In genomic region chr6:111256646-111257045, GRCh38 we compare ENCODE assay signal across 15 cellular contexts.
DNase-seq lines count a peak whose midpoint lies in the region; ATAC-seq and TF ChIP-seq lines count a peak whose summit lies in the region.
"Had no signal": no experiment of that assay in that cellular context is flagged by ENCODE, and none has a peak within 500 bp of the region (broad histone marks: within the 10 kb centered on the region; RNA-seq: fewer than 3 reads in every experiment).

No MANE protein-coding gene starts in this region.

- H3K79me2 ChIP-seq in PC-3 (ENCODE audit: low read length) (peaks cover 21% of the 10 kb centered on the region), GM23248 (ENCODE audit: insufficient read depth) (peaks cover 18% of the 10 kb centered on the region)

- H4K20me1 ChIP-seq in PC-3 (ENCODE audit: low read length) = no peaks in the 10 kb centered on the region
- no peaks in the 10 kb centered on the region for H4K20me1 ChIP-seq in GM23248 (ENCODE audit: insufficient read depth)

- POLR2A ChIA-PET in GM10248 (lab: Yijun Ruan, JAX) = no interaction called here
- POLR2A ChIA-PET in PC-3 (lab: Charles Lee; ENCODE audit: unreplicated experiment) = no interaction called here

- H3K9ac ChIP-seq in PC-3 (ENCODE audit: low read length) (no peak overlapping the region), GM23248 (no peak overlapping the region)

- peak; percentile 5 for DNase-seq in AG08395 (ENCODE audit: low spot score)
- no peak for DNase-seq in GM10248 (ENCODE audit: extremely low spot score)
- peak; percentile 19 for DNase-seq in PC-3
- peak; percentile 53 for DNase-seq in fibroblast of the aortic adventitia (ENCODE audit: low read depth)
- no peak for DNase-seq in HT-29 (ENCODE audit: low spot score)
- no peak for DNase-seq in GM23248
- no peak for DNase-seq in dorsolateral prefrontal cortex
- DNase-seq in ovary = no peak
- DNase-seq: amniotic stem cell; Caco-2; effector memory CD4-positive, alpha-beta T cell; hippocampal formation; NCI-H1092 treated with DMSO at 0.1 percent for 48 hours; stimulated activated CD4-positive, alpha-beta T cell treated with anti-CD3 and anti-CD28 coated beads, Interleukin-4, amount 100 ng/mL, for 1 hour; stomach had no signal

- peak; percentile 36 for TF ChIP-seq CTCF in GM10248 (IDR thresholded peaks at IDR 0.05; ENCODE audit: control extremely low read depth, extremely low read depth, low read depth, missing control alignments)
- TF ChIP-seq CTCF in PC-3 (conservative IDR thresholded peaks at IDR 0.05; ENCODE audit: low read depth, low read length) = peak; percentile 38; the same call in 1 of the 2 replicates
- peak; percentile 31 for TF ChIP-seq CTCF in fibroblast of the aortic adventitia (IDR thresholded peaks at IDR 0.05; ENCODE audit: insufficient read depth, low read length)
- TF ChIP-seq CTCF in dorsolateral prefrontal cortex (IDR thresholded peaks at IDR 0.05 in 54 of 56, conservative IDR thresholded peaks at IDR 0.05 in 2 of 56; ENCODE audit: low read depth in 1 of 56, partially characterized antibody in 56 of 56) = no peak
- no peak for TF ChIP-seq CTCF in ovary (IDR thresholded peaks at IDR 0.05)

- CTCF ChIA-PET in GM10248 (lab: Yijun Ruan, JAX) = interaction anchor here (1.0 to 1.2 kb wide), 2 partner anchors 238 to 386 kb away, joined by 3 to 4 read pairs; no protein-coding TSS in a partner anchor
- CTCF ChIA-PET in PC-3 (lab: Charles Lee) = no interaction called here

- no peak for ATAC-seq in PC-3

- TF ChIP-seq EP300 in ovary (IDR thresholded peaks at IDR 0.05) = no peak

- no peaks in the 10 kb centered on the region for H3F3A ChIP-seq in PC-3 (ENCODE audit: low read length, unreplicated experiment)
- no peaks in the 10 kb centered on the region for H3F3A ChIP-seq in GM23248 (ENCODE audit: insufficient read depth)

- in situ Hi-C loops in GM23248 (cut with MboI) = no loop called here

- no peaks in the 10 kb centered on the region; the same call in 1 of the 2 replicates for H3K4me1 ChIP-seq in PC-3 (ENCODE audit: insufficient read depth, low read length)
- H3K4me1 ChIP-seq in GM23248 (ENCODE audit: insufficient read depth) = peaks cover 11% of the 10 kb centered on the region; the same call in 1 of the 2 replicates
- peaks cover 8% of the 10 kb centered on the region for H3K4me1 ChIP-seq in ovary (ENCODE audit: insufficient read depth)

- no peaks in the 10 kb centered on the region for H3K9me3 ChIP-seq in PC-3 (ENCODE audit: low read length)
- H3K9me3 ChIP-seq in GM23248 (ENCODE audit: low read depth) = no peaks in the 10 kb centered on the region
- H3K9me3 ChIP-seq in ovary = no peaks in the 10 kb centered on the region
- H3K9me3 ChIP-seq: Caco-2, stomach had no signal

- TF ChIP-seq POLR2A in ovary (IDR thresholded peaks at IDR 0.05) = no peak

- H3K9me2 ChIP-seq in PC-3 (replicated peaks; ENCODE audit: low read length) (no peaks in the 10 kb centered on the region), GM23248 (ENCODE audit: insufficient read depth) (no peaks in the 10 kb centered on the region)

- H3K4me2 ChIP-seq in PC-3 (ENCODE audit: low read length) = no peak overlapping the region
- H3K4me2 ChIP-seq in GM23248 (ENCODE audit: unreplicated experiment) = no peak overlapping the region

- H3K4me3 ChIP-seq in PC-3 (ENCODE audit: low read length) (no peak overlapping the region), fibroblast of the aortic adventitia (ENCODE audit: low read depth, low read length) (no peak overlapping the region), GM23248 (no peak overlapping the region), dorsolateral prefrontal cortex (no peak overlapping the region), ovary (no peak overlapping the region)
- H3K4me3 ChIP-seq: stomach had no signal

- H2AFZ ChIP-seq in PC-3 (ENCODE audit: low read length) = no peak overlapping the region
- no peak overlapping the region for H2AFZ ChIP-seq in GM23248

- H3K27ac ChIP-seq in PC-3 (ENCODE audit: low read length) (no peak overlapping the region), GM23248 (no peak overlapping the region), dorsolateral prefrontal cortex (no peak overlapping the region), ovary (no peak overlapping the region)
- H3K27ac ChIP-seq: stomach had no signal

- H3K36me3 ChIP-seq in PC-3 (ENCODE audit: low read depth, low read length) (no peaks in the 10 kb centered on the region), GM23248 (ENCODE audit: low read depth) (no peaks in the 10 kb centered on the region), ovary (no peaks in the 10 kb centered on the region)
- H3K36me3 ChIP-seq: stomach had no signal

- H3K27me3 ChIP-seq in PC-3 (ENCODE audit: low read length) (no peaks in the 10 kb centered on the region), GM23248 (replicated peaks; ENCODE audit: insufficient read depth) (no peaks in the 10 kb centered on the region), dorsolateral prefrontal cortex (peaks cover 0 to 8% (median 0%) of the 10 kb centered on the region in 45 donors), ovary (no peaks in the 10 kb centered on the region)

- no TSS peak for BruUV-seq in PC-3 (replicated peaks; lab: Mats Ljungman, UMichigan)

- intact Hi-C loops in PC-3 (cut with micrococcal nuclease) (loop anchor here (1.0 to 5.0 kb wide), 2 partner anchors 199 to 244 kb away; no protein-coding TSS in a partner anchor), dorsolateral prefrontal cortex (cut with DNase I) (loop anchor here (5.0 to 10.0 kb wide), 4 partner anchors 386 to 788 kb away; no protein-coding TSS in a partner anchor), ovary (cut with DNase I) (loop anchor here in 1 of 4 donors (5.0 kb wide), 1 partner anchor 386 kb away; no protein-coding TSS in a partner anchor)

Comparison
In these comparisons a context has a peak if more than half of its experiments do, and no peak if none do; other contexts are left out.
1. DNase-seq: peak in AG08395 (single experiment), PC-3 (single experiment) and fibroblast of the aortic adventitia (single experiment); none in GM10248 (single experiment), HT-29 (single experiment), GM23248 (single experiment), dorsolateral prefrontal cortex (0 of 10) and ovary (0 of 5).
2. CTCF ChIP-seq: peak in GM10248 (single experiment), PC-3 (single experiment) and fibroblast of the aortic adventitia (single experiment); none in dorsolateral prefrontal cortex (0 of 56) and ovary (0 of 3).